9 cellular contexts compared by ENCODE assay signal in the genomic region with DNA sequence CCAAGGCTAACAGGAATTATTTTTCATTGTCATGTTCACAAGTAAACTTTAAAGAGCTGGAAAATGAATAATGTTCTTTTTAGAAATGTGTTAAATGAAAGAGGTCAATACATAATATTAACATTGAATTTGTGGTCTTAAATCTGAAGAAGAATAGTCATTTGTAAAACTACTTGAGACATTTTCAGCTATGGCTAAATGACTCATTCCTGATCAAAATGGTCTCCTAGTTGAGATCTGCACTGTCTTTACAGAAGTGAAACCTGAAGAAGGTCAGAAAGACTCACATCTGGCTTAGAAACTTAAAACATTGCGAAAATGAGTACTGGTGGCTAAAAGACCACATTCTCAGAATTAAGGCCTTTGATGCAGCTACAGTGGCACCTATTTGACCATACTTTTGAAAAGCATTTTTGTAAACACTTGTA.
DNase-seq lines count a peak whose midpoint lies in the region; ATAC-seq and TF ChIP-seq lines count a peak whose summit lies in the region.
"Had no signal": no experiment of that assay in that cellular context is flagged by ENCODE, and none has a peak within 500 bp of the region (broad histone marks: within the 10 kb centered on the region; RNA-seq: fewer than 3 reads in every experiment).

No MANE protein-coding gene starts in this region.

- H3K4me3 Mint-ChIP-seq in effector memory CD8-positive, alpha-beta T cell: peak overlapping the region; percentile 63 to 75
- H3K4me3 Mint-ChIP-seq: brain had no signal

- H3K4me1 Mint-ChIP-seq in effector memory CD8-positive, alpha-beta T cell (ENCODE audit: low read depth in 2 of 2): peaks cover 58 to 77% of the 10 kb centered on the region in 2 donors
- H3K4me1 Mint-ChIP-seq: brain had no signal

- POLR2A ChIA-PET in RWPE1 (lab: Yijun Ruan, JAX; ENCODE audit: low non-redundant PET): no interaction called here

- CTCF ChIA-PET in RWPE1 (lab: Yijun Ruan, JAX): no interaction called here

- ATAC-seq in GM21367 (IDR thresholded peaks at IDR 0.05; ENCODE audit: unreplicated experiment) (peak; percentile 83), HG03521 (IDR thresholded peaks at IDR 0.05; ENCODE audit: unreplicated experiment) (peak; percentile 84)
- ATAC-seq in effector memory CD8-positive, alpha-beta T cell (replicated peaks): peak; percentile 61

- H3K36me3 Mint-ChIP-seq in effector memory CD8-positive, alpha-beta T cell (ENCODE audit: insufficient read depth): peaks cover 91% of the 10 kb centered on the region
- H3K36me3 Mint-ChIP-seq: brain had no signal

- no peak for TF ChIP-seq CTCF in RWPE1 (conservative IDR thresholded peaks at IDR 0.05; ENCODE audit: low read depth)

- no peak overlapping the region for H3K27ac ChIP-seq in RWPE1

- peaks cover 0 to 1% of the 10 kb centered on the region in 2 donors for H3K9me3 Mint-ChIP-seq in effector memory CD8-positive, alpha-beta T cell

- DNase-seq in ELR (ENCODE audit: low read depth): peak; percentile 8
- DNase-seq in effector memory CD8-positive, alpha-beta T cell: no peak
- DNase-seq in RWPE1 (ENCODE audit: low spot score): no peak
- no peak for DNase-seq in NCI-H2081 (lab: John Stamatoyannopoulos, UW)
- no peak for DNase-seq in NCI-H510A treated with DMSO at 0.1 percent for 48 hours (lab: John Stamatoyannopoulos, UW)
- no peak for DNase-seq in SHP77 (lab: John Stamatoyannopoulos, UW)

- H3K27me3 Mint-ChIP-seq in effector memory CD8-positive, alpha-beta T cell: no peaks in the 10 kb centered on the region

- H3K27ac Mint-ChIP-seq in effector memory CD8-positive, alpha-beta T cell: peak overlapping the region; percentile 75 to 88
- H3K27ac Mint-ChIP-seq: brain had no signal
